Comparison of ENCODE assay signal across 25 cellular contexts in the genomic region with DNA sequence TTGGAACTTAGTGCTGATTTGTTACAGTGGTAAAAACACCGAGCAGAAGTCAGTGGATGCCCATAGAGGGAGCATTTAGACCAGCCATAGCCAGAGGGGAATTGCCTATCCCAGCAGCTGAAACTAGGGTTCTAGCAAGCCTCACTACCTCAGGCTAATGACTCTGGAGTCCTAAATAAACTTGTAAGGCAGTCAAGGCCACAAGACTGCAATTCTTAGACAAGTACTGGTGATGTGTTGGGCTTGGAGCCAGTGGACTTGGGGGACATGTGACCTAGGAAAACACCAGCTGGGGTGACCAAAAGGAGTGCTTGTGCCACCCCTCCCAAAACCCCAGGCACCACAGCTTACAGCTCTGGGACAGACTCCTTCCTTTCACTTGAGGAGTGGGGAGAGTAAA.
"Had no signal": no experiment of that assay in that cellular context is flagged by ENCODE, and none has a peak within 500 bp of the region (broad histone marks: within the 10 kb centered on the region; RNA-seq: fewer than 3 reads in every experiment).

No MANE protein-coding gene starts in this region.

- H3K4me1 ChIP-seq: left ventricle myocardium inferior, pancreas, prostate gland, spleen, tibial nerve, uterus had no signal

- DNase-seq: hypothalamus; immature natural killer cell; kidney; left colon; left ventricle myocardium inferior; mesendoderm; naive thymus-derived CD4-positive, alpha-beta T cell; nucleus accumbens; pancreas; retina; right cardiac atrium; small intestine; spleen; stimulated activated CD4-positive, alpha-beta T cell treated with anti-CD3 and anti-CD28 coated beads, Interleukin-4, amount 100 ng/mL, for 24 hours; stimulated activated naive CD4-positive, alpha-beta T cell; stimulated activated naive CD8-positive, alpha-beta T cell treated with anti-CD3 and anti-CD28 coated beads, Interleukin-15, amount 100 ng/mL, for 72 hours; substantia nigra; uterus had no signal

- H3K27me3 ChIP-seq: pancreas, spleen, tibial nerve, uterus had no signal

- H3K36me3 ChIP-seq: left ventricle myocardium inferior, pancreas, prostate gland, spleen, tibial nerve, uterus had no signal

- ATAC-seq: left colon; naive thymus-derived CD4-positive, alpha-beta T cell; natural killer cell treated with Interleukin-12 subunit alpha and Interleukin-12 subunit beta and Interleukin-15 and Interleukin-18, amount 100 ng/mL, for 72 hours; pancreas; right cardiac atrium; sciatic nerve; stimulated activated effector memory CD8-positive, alpha-beta T cell treated with anti-CD3 and anti-CD28 coated beads, Interleukin-12 subunit alpha, Interleukin-12 subunit beta, amount 100 ng/mL, for 72 hours; stimulated activated naive CD8-positive, alpha-beta T cell treated with anti-CD3 and anti-CD28 coated beads, Interleukin-15, amount 100 ng/mL, for 72 hours had no signal

- H3K4me3 ChIP-seq: left ventricle myocardium inferior, lung, pancreas, prostate gland, spleen, tibial nerve, uterus had no signal

- H3K9me3 ChIP-seq: pancreas, prostate gland, uterus had no signal

- H3K27ac ChIP-seq: left ventricle myocardium inferior, pancreas, prostate gland, spleen, tibial nerve, uterus had no signal

- FAIRE-seq: islet of Langerhans, kidney, pancreas, small intestine had no signal
